Comparison of ENCODE assay signal across 1 cellular context in the genomic region with DNA sequence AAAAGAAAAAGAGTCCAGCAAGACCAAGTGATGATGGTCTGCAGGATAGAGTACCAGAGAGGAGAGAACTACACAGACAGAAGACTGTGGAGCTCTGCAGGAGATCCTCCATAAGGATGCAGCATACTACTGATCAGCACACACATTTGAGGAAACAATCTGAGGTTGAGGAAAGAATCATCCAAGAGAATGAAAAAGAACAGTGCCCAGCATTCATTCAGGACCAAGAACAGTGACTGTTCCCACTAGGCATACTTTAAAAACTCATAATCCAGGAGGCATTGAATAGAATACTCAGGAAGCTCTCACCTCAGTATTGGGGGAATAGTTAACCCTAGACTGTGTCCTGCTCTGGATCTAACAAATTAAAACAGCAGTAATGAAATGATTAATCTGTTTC.
TF ChIP-seq lines count a peak whose summit lies in the region.

No MANE protein-coding gene starts in this region.

TF ChIP-seq in HEK293, 187 proteins besides CTCF, POLR2A, EP300 and RAD21:
- TF ChIP-seq, protein P1, sequence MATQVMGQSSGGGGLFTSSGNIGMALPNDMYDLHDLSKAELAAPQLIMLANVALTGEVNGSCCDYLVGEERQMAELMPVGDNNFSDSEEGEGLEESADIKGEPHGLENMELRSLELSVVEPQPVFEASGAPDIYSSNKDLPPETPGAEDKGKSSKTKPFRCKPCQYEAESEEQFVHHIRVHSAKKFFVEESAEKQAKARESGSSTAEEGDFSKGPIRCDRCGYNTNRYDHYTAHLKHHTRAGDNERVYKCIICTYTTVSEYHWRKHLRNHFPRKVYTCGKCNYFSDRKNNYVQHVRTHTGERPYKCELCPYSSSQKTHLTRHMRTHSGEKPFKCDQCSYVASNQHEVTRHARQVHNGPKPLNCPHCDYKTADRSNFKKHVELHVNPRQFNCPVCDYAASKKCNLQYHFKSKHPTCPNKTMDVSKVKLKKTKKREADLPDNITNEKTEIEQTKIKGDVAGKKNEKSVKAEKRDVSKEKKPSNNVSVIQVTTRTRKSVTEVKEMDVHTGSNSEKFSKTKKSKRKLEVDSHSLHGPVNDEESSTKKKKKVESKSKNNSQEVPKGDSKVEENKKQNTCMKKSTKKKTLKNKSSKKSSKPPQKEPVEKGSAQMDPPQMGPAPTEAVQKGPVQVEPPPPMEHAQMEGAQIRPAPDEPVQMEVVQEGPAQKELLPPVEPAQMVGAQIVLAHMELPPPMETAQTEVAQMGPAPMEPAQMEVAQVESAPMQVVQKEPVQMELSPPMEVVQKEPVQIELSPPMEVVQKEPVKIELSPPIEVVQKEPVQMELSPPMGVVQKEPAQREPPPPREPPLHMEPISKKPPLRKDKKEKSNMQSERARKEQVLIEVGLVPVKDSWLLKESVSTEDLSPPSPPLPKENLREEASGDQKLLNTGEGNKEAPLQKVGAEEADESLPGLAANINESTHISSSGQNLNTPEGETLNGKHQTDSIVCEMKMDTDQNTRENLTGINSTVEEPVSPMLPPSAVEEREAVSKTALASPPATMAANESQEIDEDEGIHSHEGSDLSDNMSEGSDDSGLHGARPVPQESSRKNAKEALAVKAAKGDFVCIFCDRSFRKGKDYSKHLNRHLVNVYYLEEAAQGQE (tag by site-specific recombination; IDR thresholded peaks at IDR 0.05), result peak; percentile 51; the same call in 1 of the 2 replicates
- no peak for TF ChIP-seq GLIS1 (tag by site-specific recombination; IDR thresholded peaks at IDR 0.05)
